In genomic region chr2:169363570-169364150, GRCh38 we compare ENCODE assay signal across 8 cellular contexts. TPM values are rescaled to one million over a fixed set of nuclear protein-coding genes. Genes with fewer than 3 reads are reported as not detected.
DNase-seq lines count a peak whose midpoint lies in the region; ATAC-seq and TF ChIP-seq lines count a peak whose summit lies in the region.

No MANE protein-coding gene starts in this region.

- H3K56ac ChIP-seq in IMR-90 (ENCODE audit: extremely low read depth, insufficient read depth, low read length): no peak overlapping the region

- H3K27me3 Mint-ChIP-seq in activated CD4-positive, alpha-beta memory T cell treated with anti-CD3 and anti-CD28 coated beads, Interleukin-2, amount 10 ng/mL, durations not matched to agents 7 days and 5 days: peaks cover 44% of the 10 kb centered on the region
- H3K27me3 Mint-ChIP-seq in nephron progenitor cell (ENCODE audit: low read depth, poor library complexity): peaks cover 71% of the 10 kb centered on the region
- H3K27me3 Mint-ChIP-seq in type B pancreatic cell: peaks cover 58% of the 10 kb centered on the region

- H3K23ac ChIP-seq in IMR-90 (ENCODE audit: low read depth, low read length): no peak overlapping the region

- no peak overlapping the region for H3K4ac ChIP-seq in IMR-90 (ENCODE audit: low read depth, low read length)

- TF ChIP-seq POLR2A in IMR-90 (IDR thresholded peaks at IDR 0.05; ENCODE audit: low read depth, low read length) (no peak), esophagus squamous epithelium (IDR thresholded peaks at IDR 0.05) (no peak)

- H3K4me1 ChIP-seq in IMR-90 (ENCODE audit: control insufficient read depth, insufficient read depth, low read length): peaks cover 5% of the 10 kb centered on the region; the same call in 1 of the 2 replicates
- peaks cover 22 to 46% (median 29%) of the 10 kb centered on the region in 3 donors for H3K4me1 ChIP-seq in esophagus squamous epithelium

- peak overlapping the region; percentile 87 for H3K4me3 Mint-ChIP-seq in activated CD4-positive, alpha-beta memory T cell treated with anti-CD3 and anti-CD28 coated beads, Interleukin-2, amount 10 ng/mL, durations not matched to agents 7 days and 5 days
- H3K4me3 Mint-ChIP-seq in nephron progenitor cell (peak overlapping the region; percentile 87), type B pancreatic cell (peak overlapping the region; percentile 90)

- H2BK5ac ChIP-seq in IMR-90 (ENCODE audit: low read depth, low read length, poor library complexity, severe bottlenecking): no peak overlapping the region

- H3K14ac ChIP-seq in IMR-90 (replicated peaks; ENCODE audit: low read depth, low read length): no peak overlapping the region

- no peak overlapping the region for H2AK9ac ChIP-seq in IMR-90 (replicated peaks; ENCODE audit: low read depth, low read length, poor library complexity)

- dilution Hi-C loops in IMR-90 (cut with HindIII; ENCODE audit: low sequenced_read_pairs, unreplicated experiment): no loop called here

- H3K27me3 ChIP-seq in IMR-90 (ENCODE audit: control insufficient read depth, insufficient read depth, low read length) (peaks cover 37% of the 10 kb centered on the region), esophagus squamous epithelium (peaks cover 12 to 61% (median 16%) of the 10 kb centered on the region in 4 donors)

- H3K9ac ChIP-seq in IMR-90 (ENCODE audit: low read depth, low read length): no peak overlapping the region

- H3K27ac ChIP-seq in IMR-90 (ENCODE audit: insufficient read depth, low read length) (no peak overlapping the region), esophagus squamous epithelium (no peak overlapping the region)

- no peaks in the 10 kb centered on the region for H3K36me3 ChIP-seq in IMR-90 (ENCODE audit: control insufficient read depth, insufficient read depth, low read length)
- H3K36me3 ChIP-seq in esophagus squamous epithelium: no peaks in the 10 kb centered on the region

- DNase-seq in NOMO-1 (lab: John Stamatoyannopoulos, UW; ENCODE audit: unreplicated experiment in 2 of 2): peak; percentile 24 to 28
- no peak for DNase-seq in NOMO-1 treated with dmso at 0.1 percent for 144 hours (lab: John Stamatoyannopoulos, UW; ENCODE audit: unreplicated experiment)
- no peak for DNase-seq in IMR-90
- DNase-seq in activated CD4-positive, alpha-beta memory T cell treated with anti-CD3 and anti-CD28 coated beads, Interleukin-2, amount 10 ng/mL, durations not matched to agents 7 days and 5 days: peak; percentile 68
- no peak for DNase-seq in esophagus squamous epithelium (lab: John Stamatoyannopoulos, UW)
- DNase-seq in nephron progenitor cell: peak; percentile 45
- peak; percentile 70 for DNase-seq in type B pancreatic cell (ENCODE audit: extremely low spot score, unreplicated experiment)
- no peak for DNase-seq in A172 (ENCODE audit: low spot score)

- peak overlapping the region; percentile 8; the same call in 1 of the 2 replicates for H3K4me3 ChIP-seq in IMR-90 (ENCODE audit: insufficient read depth, low read depth, low read length)
- H3K4me3 ChIP-seq in esophagus squamous epithelium: peak overlapping the region; percentile 29 to 68 (median 49)

- peak overlapping the region; percentile 45 for H3K4me2 ChIP-seq in IMR-90 (ENCODE audit: low read depth, low read length)

- H2BK15ac ChIP-seq in IMR-90 (ENCODE audit: low read depth, low read length): no peak overlapping the region

- in situ Hi-C loops in IMR-90 (cut with MboI; ENCODE audit: low sequenced_read_pairs): no loop called here

- intact Hi-C loops in IMR-90 (cut with micrococcal nuclease) (no loop called here), esophagus squamous epithelium (cut with DNase I) (no loop called here)

- H3K18ac ChIP-seq in IMR-90 (ENCODE audit: low read depth, low read length): no peak overlapping the region

- no peak overlapping the region for H4K8ac ChIP-seq in IMR-90 (ENCODE audit: low read depth in 2 of 2, low read length in 2 of 2)

- no peak for TF ChIP-seq RAD21 in IMR-90 (IDR thresholded peaks at IDR 0.05; ENCODE audit: low read length)

- H2BK20ac ChIP-seq in IMR-90 (ENCODE audit: low read depth, low read length): no peak overlapping the region

- no peak overlapping the region for H2BK120ac ChIP-seq in IMR-90 (ENCODE audit: low read depth, low read length)

- H3K9me3 Mint-ChIP-seq in activated CD4-positive, alpha-beta memory T cell treated with anti-CD3 and anti-CD28 coated beads, Interleukin-2, amount 10 ng/mL, durations not matched to agents 7 days and 5 days: no peaks in the 10 kb centered on the region
- H3K9me3 Mint-ChIP-seq in nephron progenitor cell (peaks cover under 1% of the 10 kb centered on the region), type B pancreatic cell (no peaks in the 10 kb centered on the region)

- no peak overlapping the region for H4K91ac ChIP-seq in IMR-90 (ENCODE audit: insufficient read depth, low read depth, low read length)

- H4K5ac ChIP-seq in IMR-90 (ENCODE audit: low read depth, low read length): no peak overlapping the region

- no peaks in the 10 kb centered on the region for H3K79me1 ChIP-seq in IMR-90 (ENCODE audit: low read depth in 1 of 2, low read length in 2 of 2)

- CTCF ChIA-PET in IMR-90 (lab: Yijun Ruan, JAX): no interaction called here
- CTCF ChIA-PET in activated CD4-positive, alpha-beta memory T cell treated with anti-CD3 and anti-CD28 coated beads, Interleukin-2, amount 10 ng/mL, durations not matched to agents 7 days and 5 days (lab: Charles Lee): no interaction called here

- no peak for ATAC-seq in IMR-90 (ENCODE audit: low read depth)

- POLR2A ChIA-PET in IMR-90 (lab: Charles Lee; ENCODE audit: unreplicated experiment): no interaction called here
- POLR2A ChIA-PET in activated CD4-positive, alpha-beta memory T cell treated with anti-CD3 and anti-CD28 coated beads, Interleukin-2, amount 10 ng/mL, durations not matched to agents 7 days and 5 days (lab: Charles Lee): no interaction called here

- no peaks in the 10 kb centered on the region for H3K9me3 ChIP-seq in IMR-90 (ENCODE audit: control insufficient read depth, insufficient read depth, low read length)
- no peaks in the 10 kb centered on the region for H3K9me3 ChIP-seq in esophagus squamous epithelium

- H4K20me1 ChIP-seq in IMR-90 (ENCODE audit: insufficient read depth, low read length): no peaks in the 10 kb centered on the region

- H3K36me3 Mint-ChIP-seq in activated CD4-positive, alpha-beta memory T cell treated with anti-CD3 and anti-CD28 coated beads, Interleukin-2, amount 10 ng/mL, durations not matched to agents 7 days and 5 days (ENCODE audit: low read depth): no peaks in the 10 kb centered on the region
- no peaks in the 10 kb centered on the region for H3K36me3 Mint-ChIP-seq in nephron progenitor cell (ENCODE audit: low read depth)
- no peaks in the 10 kb centered on the region for H3K36me3 Mint-ChIP-seq in type B pancreatic cell

- peak overlapping the region; percentile 41 for H2AFZ ChIP-seq in IMR-90 (replicated peaks; ENCODE audit: low read length, poor library complexity)

- H3K27ac Mint-ChIP-seq in activated CD4-positive, alpha-beta memory T cell treated with anti-CD3 and anti-CD28 coated beads, Interleukin-2, amount 10 ng/mL, durations not matched to agents 7 days and 5 days: peak overlapping the region; percentile 34
- no peak overlapping the region for H3K27ac Mint-ChIP-seq in nephron progenitor cell
- H3K27ac Mint-ChIP-seq in type B pancreatic cell: peak overlapping the region; percentile 89

- peaks cover 3% of the 10 kb centered on the region; the same call in 1 of the 2 replicates for H3K9me1 ChIP-seq in IMR-90 (ENCODE audit: insufficient read depth, low read length)

- WGBS in IMR-90 (ENCODE audit: extremely low coverage in 2 of 2, insufficient read length in 1 of 2), 2 experiments: no CpG with 5 or more reads among the region's 26 CpGs
- WGBS in esophagus squamous epithelium, 2 donors: 0 to 4% methylated on average over 5 to 15 of the region's 26 CpGs

- H2AK5ac ChIP-seq in IMR-90 (ENCODE audit: low read depth, low read length): no peak overlapping the region

- TF ChIP-seq CTCF in IMR-90 (conservative IDR thresholded peaks at IDR 0.05; ENCODE audit: low read depth, low read length): no peak
- no peak for TF ChIP-seq CTCF in esophagus squamous epithelium (IDR thresholded peaks at IDR 0.05)
- TF ChIP-seq CTCF in nephron progenitor cell (IDR thresholded peaks at IDR 0.05): no peak
- TF ChIP-seq CTCF in type B pancreatic cell (conservative IDR thresholded peaks at IDR 0.05): no peak

- BruUV-seq in IMR-90 (replicated peaks; lab: Mats Ljungman, UMichigan): no TSS peak

- H3K4me1 Mint-ChIP-seq in activated CD4-positive, alpha-beta memory T cell treated with anti-CD3 and anti-CD28 coated beads, Interleukin-2, amount 10 ng/mL, durations not matched to agents 7 days and 5 days: peaks cover 37% of the 10 kb centered on the region
- peaks cover 36% of the 10 kb centered on the region for H3K4me1 Mint-ChIP-seq in nephron progenitor cell
- H3K4me1 Mint-ChIP-seq in type B pancreatic cell (ENCODE audit: unreplicated experiment): peaks cover 30% of the 10 kb centered on the region

TF ChIP-seq in IMR-90, 13 proteins besides CTCF, POLR2A, EP300 and RAD21 (continues in another document):
- TF ChIP-seq RCOR1 (IDR thresholded peaks at IDR 0.05; ENCODE audit: insufficient replicate concordance, low read length) (no peak), MAZ (IDR thresholded peaks at IDR 0.05; ENCODE audit: borderline replicate concordance, low read depth, low read length) (no peak), ELK1 (IDR thresholded peaks at IDR 0.05; ENCODE audit: borderline replicate concordance, low read depth, low read length) (no peak), CHD1 (IDR thresholded peaks at IDR 0.05; ENCODE audit: low read depth, low read length) (no peak), MXI1 (IDR thresholded peaks at IDR 0.05; ENCODE audit: borderline replicate concordance, low read depth, low read length) (no peak)

RNA-seq across cellular contexts. Expression of gene LRP2, which starts 1.3 kb away (rescaled TPM):
- total RNA-seq in IMR-90 (2012; rRNA removed) (not detected in 2 replicates), esophagus squamous epithelium (under 1 TPM in 2 of 4 donors, not detected in 2; under 0.01 to 0.04 TPM), type B pancreatic cell (ENCODE audit: low replicate concordance) (12.7 and 22.7 TPM in 2 replicates)
- not detected in 2 replicates for polyA plus RNA-seq in IMR-90 (2012; rRNA removed)
- not detected in 2 replicates for polyA plus RNA-seq in IMR-90 (2012; cell fraction: cytosol; rRNA removed)
- polyA plus RNA-seq in IMR-90 (2012; cell fraction: nucleus; rRNA removed; ENCODE audit: low replicate concordance): not detected in 2 replicates
- under 1 TPM; 0.25 to 0.28 TPM for total RNA-seq in activated CD4-positive, alpha-beta memory T cell treated with anti-CD3 and anti-CD28 coated beads, Interleukin-2, amount 10 ng/mL, durations not matched to agents 7 days and 5 days
- not detected in 2 replicates for total RNA-seq in A172 (2014; rRNA removed; shearing (Covaris generic))

Comparison
In these comparisons a context has a peak if more than half of its experiments do, and no peak if none do; other contexts are left out.
1. DNase-seq: peak in NOMO-1 (2 of 2), activated CD4-positive, alpha-beta memory T cell treated with anti-CD3 and anti-CD28 coated beads, Interleukin-2, amount 10 ng/mL, durations not matched to agents 7 days and 5 days (single experiment), nephron progenitor cell (single experiment) and type B pancreatic cell (single experiment); none in NOMO-1 treated with dmso at 0.1 percent for 144 hours (single experiment), IMR-90 (single experiment), esophagus squamous epithelium (single experiment) and A172 (single experiment).
2. RNA of gene LRP2, which starts 1.3 kb away (total RNA-seq): 12.7 to 22.7 TPM in type B pancreatic cell; 0.25 to 0.28 TPM in activated CD4-positive, alpha-beta memory T cell treated with anti-CD3 and anti-CD28 coated beads, Interleukin-2, amount 10 ng/mL, durations not matched to agents 7 days and 5 days, not detected in IMR-90, under 0.01 to 0.04 TPM in esophagus squamous epithelium and not detected in A172; every median in the first group is over 10 times any median in the second.
3. Peak in every context shown above with its lines, with median percentiles within 50 percentile points of each other: H3K4me3 Mint-ChIP-seq.